ENCODE assay signal across 13 cellular contexts in the genomic region with DNA sequence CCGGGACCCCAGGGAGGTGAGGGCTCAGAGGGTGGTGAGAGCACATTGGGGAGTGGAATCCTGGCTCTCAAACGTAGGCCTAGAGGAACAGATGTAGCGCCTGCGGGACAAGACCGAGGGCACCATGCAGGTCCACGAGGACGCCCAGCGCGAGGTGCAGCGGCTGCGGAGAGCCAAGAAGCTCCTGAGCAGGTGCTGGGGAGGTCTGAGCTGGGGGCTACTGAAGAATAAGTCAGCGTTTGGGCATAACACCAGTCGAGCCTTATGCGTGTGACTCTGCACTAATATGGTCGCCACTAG. TPM values are rescaled to one million over a fixed set of nuclear protein-coding genes. Genes with fewer than 3 reads are reported as not detected.
DNase-seq lines count a peak whose midpoint lies in the region; ATAC-seq and TF ChIP-seq lines count a peak whose summit lies in the region.
"Had no signal": no experiment of that assay in that cellular context is flagged by ENCODE, and none has a peak within 500 bp of the region (broad histone marks: within the 10 kb centered on the region; RNA-seq: fewer than 3 reads in every experiment).

No MANE protein-coding gene starts in this region.

- peak overlapping the region; percentile 37 for H3K27ac ChIP-seq in 22Rv1
- peak overlapping the region in 2 of 59 donors; percentile 27 to 46 for H3K27ac ChIP-seq in dorsolateral prefrontal cortex
- H3K27ac ChIP-seq: HL-60, VCaP had no signal

- no peak for ATAC-seq in activated CD8-positive, alpha-beta T cell treated with anti-CD3 and anti-CD28 coated beads for 36 hours
- no peak for ATAC-seq in GM19455 (IDR thresholded peaks at IDR 0.05; ENCODE audit: unreplicated experiment)
- ATAC-seq: stimulated activated naive B cell treated with anti-CD40 and anti-IgM and Interleukin-4, amounts not matched to agents 10 μg/mL and 1 μg/mL and 100 μg/mL, for 72 hours had no signal

- DNase-seq in GM13976 (ENCODE audit: low spot score) (peak; percentile 13), dorsolateral prefrontal cortex (no peak), mesenteric fat pad (ENCODE audit: low spot score) (peak; percentile 83), NCI-H1105 treated with DMSO at 0.1 percent for 48 hours (lab: John Stamatoyannopoulos, UW) (no peak), NCI-H128 (lab: John Stamatoyannopoulos, UW; ENCODE audit: unreplicated experiment) (no peak)
- DNase-seq in activated CD8-positive, alpha-beta T cell treated with anti-CD3 and anti-CD28 coated beads for 36 hours, result no peak
- DNase-seq: NCI-H2107; stimulated activated CD4-positive, alpha-beta T cell treated with anti-CD3 and anti-CD28 coated beads, Interleukin-4, amount 100 ng/mL, for 4 hours; stimulated activated naive B cell treated with anti-CD40 and anti-IgM and Interleukin-4, amounts not matched to agents 10 μg/mL and 1 μg/mL and 100 μg/mL, for 72 hours had no signal

- peak overlapping the region in 51 of 59 donors; percentile 32 to 68 (median 52) for H3K4me3 ChIP-seq in dorsolateral prefrontal cortex

- peaks cover 0 to 4% (median 0%) of the 10 kb centered on the region in 45 donors for H3K27me3 ChIP-seq in dorsolateral prefrontal cortex

- H3K36me3 Mint-ChIP-seq in activated CD8-positive, alpha-beta T cell treated with anti-CD3 and anti-CD28 coated beads for 36 hours (ENCODE audit: low read depth), result no peaks in the 10 kb centered on the region

- peaks cover 13% of the 10 kb centered on the region for H3K4me1 Mint-ChIP-seq in activated CD8-positive, alpha-beta T cell treated with anti-CD3 and anti-CD28 coated beads for 36 hours (ENCODE audit: low read depth)

- in situ Hi-C loops in GM13976 (cut with MboI; ENCODE audit: low sequenced_read_pairs, unreplicated experiment), result no loop called here

- CTCF ChIA-PET in activated CD8-positive, alpha-beta T cell treated with anti-CD3 and anti-CD28 coated beads for 36 hours (lab: Charles Lee), result interaction anchor here (0.7 kb wide), 1 partner anchor 182 kb away, joined by 3 read pairs; no protein-coding TSS in a partner anchor

- H3K27ac Mint-ChIP-seq in activated CD8-positive, alpha-beta T cell treated with anti-CD3 and anti-CD28 coated beads for 36 hours, result no peak overlapping the region
- H3K27ac Mint-ChIP-seq: stimulated activated naive B cell treated with anti-CD40 and anti-IgM and Interleukin-4, amounts not matched to agents 10 μg/mL and 1 μg/mL and 100 μg/mL, for 72 hours had no signal

- intact Hi-C loops in dorsolateral prefrontal cortex (cut with DNase I), result no loop called here
- intact Hi-C loops in activated CD8-positive, alpha-beta T cell treated with anti-CD3 and anti-CD28 coated beads for 36 hours (cut with micrococcal nuclease), result no loop called here

- H3K27me3 Mint-ChIP-seq in activated CD8-positive, alpha-beta T cell treated with anti-CD3 and anti-CD28 coated beads for 36 hours, result peaks cover 6% of the 10 kb centered on the region

- H3K9me3 Mint-ChIP-seq in activated CD8-positive, alpha-beta T cell treated with anti-CD3 and anti-CD28 coated beads for 36 hours, result no peaks in the 10 kb centered on the region
- H3K9me3 Mint-ChIP-seq: stimulated activated naive B cell treated with anti-CD40 and anti-IgM and Interleukin-4, amounts not matched to agents 10 μg/mL and 1 μg/mL and 100 μg/mL, for 72 hours had no signal

- POLR2A ChIA-PET in activated CD8-positive, alpha-beta T cell treated with anti-CD3 and anti-CD28 coated beads for 36 hours (lab: Charles Lee), result no interaction called here

- no peak for TF ChIP-seq CTCF in 22Rv1 (IDR thresholded peaks at IDR 0.05)
- no peak for TF ChIP-seq CTCF in GM13976 (IDR thresholded peaks at IDR 0.05; ENCODE audit: borderline replicate concordance, control extremely low read depth, extremely low read depth, insufficient read depth, missing control alignments)
- TF ChIP-seq CTCF in dorsolateral prefrontal cortex (IDR thresholded peaks at IDR 0.05 in 54 of 56, conservative IDR thresholded peaks at IDR 0.05 in 2 of 56; ENCODE audit: low read depth in 1 of 56, partially characterized antibody in 56 of 56), result no peak
- no peak for TF ChIP-seq CTCF in activated CD8-positive, alpha-beta T cell treated with anti-CD3 and anti-CD28 coated beads for 36 hours (IDR thresholded peaks at IDR 0.05)

- no peak overlapping the region for H3K4me3 Mint-ChIP-seq in activated CD8-positive, alpha-beta T cell treated with anti-CD3 and anti-CD28 coated beads for 36 hours

RNA-seq across cellular contexts. Expression of a gene that starts 2.6 kb away (rescaled TPM):
- total RNA-seq in dorsolateral prefrontal cortex (10 to 100 TPM in 101 of 120 experiments, 1 to 10 TPM in 19; 5.8 to 19.1 (median 12.2) TPM), mesenteric fat pad (11.2 TPM)
- total RNA-seq in activated CD8-positive, alpha-beta T cell treated with anti-CD3 and anti-CD28 coated beads for 36 hours, result 1 to 10 TPM; 7.9 to 9.4 TPM

Comparison
In these comparisons a context has a peak if more than half of its experiments do, and no peak if none do; other contexts are left out.
1. DNase-seq: peak in GM13976 (single experiment) and mesenteric fat pad (single experiment); none in dorsolateral prefrontal cortex (0 of 10), NCI-H1105 treated with DMSO at 0.1 percent for 48 hours (single experiment), NCI-H128 (single experiment) and activated CD8-positive, alpha-beta T cell treated with anti-CD3 and anti-CD28 coated beads for 36 hours (single experiment).